8 cellular contexts compared by ENCODE assay signal in the genomic region with DNA sequence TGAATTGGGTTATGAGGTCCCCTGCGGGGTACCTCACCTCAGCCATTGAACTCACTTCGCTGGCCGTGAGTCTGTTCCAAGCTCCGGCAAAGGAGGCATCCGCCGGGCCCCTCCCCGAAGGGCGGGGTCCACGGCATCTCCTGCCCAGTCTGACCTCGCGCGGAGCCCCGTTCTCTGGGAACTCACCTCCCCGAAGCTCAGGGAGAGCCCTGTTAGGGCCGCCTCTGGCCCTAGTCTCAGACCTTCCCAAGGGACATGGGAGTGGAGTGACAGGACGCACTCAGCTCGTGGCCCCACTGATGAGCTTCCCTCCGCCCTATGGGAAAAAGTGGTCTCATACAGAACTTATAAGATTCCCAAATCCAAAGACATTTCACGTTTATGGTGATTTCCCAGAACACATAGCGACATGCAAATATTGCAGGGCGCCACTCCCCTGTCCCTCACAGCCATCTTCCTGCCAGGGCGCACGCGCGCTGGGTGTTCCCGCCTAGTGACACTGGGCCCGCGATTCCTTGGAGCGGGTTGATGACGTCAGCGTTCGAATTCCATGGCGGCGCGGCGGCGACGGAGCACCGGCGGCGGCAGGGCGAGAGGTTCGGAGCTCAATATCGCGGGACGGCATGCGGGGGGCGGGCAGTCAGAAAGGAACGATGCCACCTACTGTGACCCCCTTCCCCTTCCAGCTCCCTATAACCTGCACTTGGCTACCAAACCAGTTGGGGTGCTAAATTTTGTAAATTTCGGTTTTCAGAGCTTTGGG. TPM values are rescaled to one million over a fixed set of nuclear protein-coding genes. Genes with fewer than 3 reads are reported as not detected.
DNase-seq lines count a peak whose midpoint lies in the region; ATAC-seq and TF ChIP-seq lines count a peak whose summit lies in the region.

A gene with protein sequence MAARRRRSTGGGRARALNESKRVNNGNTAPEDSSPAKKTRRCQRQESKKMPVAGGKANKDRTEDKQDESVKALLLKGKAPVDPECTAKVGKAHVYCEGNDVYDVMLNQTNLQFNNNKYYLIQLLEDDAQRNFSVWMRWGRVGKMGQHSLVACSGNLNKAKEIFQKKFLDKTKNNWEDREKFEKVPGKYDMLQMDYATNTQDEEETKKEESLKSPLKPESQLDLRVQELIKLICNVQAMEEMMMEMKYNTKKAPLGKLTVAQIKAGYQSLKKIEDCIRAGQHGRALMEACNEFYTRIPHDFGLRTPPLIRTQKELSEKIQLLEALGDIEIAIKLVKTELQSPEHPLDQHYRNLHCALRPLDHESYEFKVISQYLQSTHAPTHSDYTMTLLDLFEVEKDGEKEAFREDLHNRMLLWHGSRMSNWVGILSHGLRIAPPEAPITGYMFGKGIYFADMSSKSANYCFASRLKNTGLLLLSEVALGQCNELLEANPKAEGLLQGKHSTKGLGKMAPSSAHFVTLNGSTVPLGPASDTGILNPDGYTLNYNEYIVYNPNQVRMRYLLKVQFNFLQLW (plus strand): TSS at position 544 of the 763 bp plus-strand sequence. CDS start 7 bp downstream, at position 551.

- H3K27ac ChIP-seq in cardiac muscle cell (peak within 1 kb of the TSS; percentile 99), parathyroid adenoma (peak within 1 kb of the TSS; percentile 88), tibial nerve (peak within 1 kb of the TSS; percentile 85 to 98 (median 92))

- H3K9ac ChIP-seq in adipocyte (ENCODE audit: low read length) (peak within 1 kb of the TSS; percentile 97), parathyroid adenoma (peak within 1 kb of the TSS; percentile 15)

- peaks cover 10% of the 10 kb centered on the region for H3K4me1 ChIP-seq in adipocyte (ENCODE audit: control insufficient read depth, insufficient read depth, low read length)
- no peaks in the 10 kb centered on the region for H3K4me1 ChIP-seq in cardiac muscle cell (ENCODE audit: low read depth)
- no peaks in the 10 kb centered on the region for H3K4me1 ChIP-seq in parathyroid adenoma
- H3K4me1 ChIP-seq in tibial nerve = peaks cover 0 to 18% (median 6%) of the 10 kb centered on the region in 4 donors

- H2AFZ ChIP-seq in parathyroid adenoma = peak within 1 kb of the TSS; percentile 93

- peaks cover 23% of the 10 kb centered on the region for H3K36me3 ChIP-seq in adipocyte (ENCODE audit: control insufficient read depth, insufficient read depth, low read length, severe bottlenecking)
- H3K36me3 ChIP-seq in cardiac muscle cell = peaks cover 11% of the 10 kb centered on the region
- H3K36me3 ChIP-seq in parathyroid adenoma (ENCODE audit: control insufficient read depth, insufficient read depth, low read length) = no peaks in the 10 kb centered on the region
- H3K36me3 ChIP-seq in tibial nerve = peaks cover 0 to 34% (median 0%) of the 10 kb centered on the region in 3 donors

- 0 to 1% methylated on average over 42 to 47 of the region's 50 CpGs for WGBS in tibial nerve, 2 donors

- peak; percentile 93 for ATAC-seq in HG02798 (IDR thresholded peaks at IDR 0.05; ENCODE audit: poor library complexity, unreplicated experiment)

- TF ChIP-seq EP300 in tibial nerve (IDR thresholded peaks at IDR 0.05) = peak; percentile 75 to 99

- H3K9me3 ChIP-seq in adipocyte (ENCODE audit: control insufficient read depth, low read length) = no peaks in the 10 kb centered on the region
- no peaks in the 10 kb centered on the region for H3K9me3 ChIP-seq in cardiac muscle cell (ENCODE audit: low read depth)
- no peaks in the 10 kb centered on the region for H3K9me3 ChIP-seq in parathyroid adenoma (ENCODE audit: control insufficient read depth, low read length)
- no peaks in the 10 kb centered on the region for H3K9me3 ChIP-seq in tibial nerve

- peak within 1 kb of the TSS; percentile 75 for H3K4me3 ChIP-seq in GM12875 (ENCODE audit: low read depth, low read length)
- H3K4me3 ChIP-seq in adipocyte (ENCODE audit: low read length) = peak within 1 kb of the TSS; percentile 100
- H3K4me3 ChIP-seq in cardiac muscle cell = peak within 1 kb of the TSS; percentile 66
- H3K4me3 ChIP-seq in parathyroid adenoma (ENCODE audit: low read depth, low read length) = peak within 1 kb of the TSS; percentile 85
- H3K4me3 ChIP-seq in tibial nerve = peak within 1 kb of the TSS; percentile 63 to 96 (median 77)

- TF ChIP-seq CTCF in GM12875 (IDR thresholded peaks at IDR 0.05; ENCODE audit: borderline replicate concordance, insufficient read depth, low read depth, low read length) (no peak), cardiac muscle cell (IDR thresholded peaks at IDR 0.05; ENCODE audit: low read depth, low read length) (no peak), parathyroid adenoma (IDR thresholded peaks at IDR 0.05) (no peak), tibial nerve (IDR thresholded peaks at IDR 0.05) (peak in 1 of 5 experiments; percentile 29)

- no peaks in the 10 kb centered on the region for H3K79me2 ChIP-seq in parathyroid adenoma

- H3K4me2 ChIP-seq in parathyroid adenoma (ENCODE audit: low read length) = peak within 1 kb of the TSS; percentile 76

- H3K27me3 ChIP-seq in adipocyte (replicated peaks; ENCODE audit: control insufficient read depth, insufficient read depth, low read length) = no peaks in the 10 kb centered on the region
- no peaks in the 10 kb centered on the region for H3K27me3 ChIP-seq in cardiac muscle cell
- H3K27me3 ChIP-seq in parathyroid adenoma (ENCODE audit: control insufficient read depth, insufficient read depth, low read length) = no peaks in the 10 kb centered on the region
- H3K27me3 ChIP-seq in tibial nerve = no peaks in the 10 kb centered on the region

- DNase-seq in NCI-H1436 (lab: John Stamatoyannopoulos, UW) = peak; percentile 100
- peak; percentile 85 for DNase-seq in T follicular helper cell (ENCODE audit: low read depth)
- DNase-seq in adipocyte (ENCODE audit: low read depth) = peak; percentile 100
- DNase-seq in cardiac muscle cell (ENCODE audit: low read depth in 1 of 2, low spot score in 1 of 2) = peak; percentile 100
- DNase-seq in tibial nerve (ENCODE audit: low spot score in 2 of 2) = peak; percentile 93 to 95

- TF ChIP-seq POLR2A in tibial nerve (IDR thresholded peaks at IDR 0.05) = peak; percentile 74 to 88

RNA-seq across cellular contexts. Expression of the gene that starts here (rescaled TPM):
- total RNA-seq in cardiac muscle cell (20.0 and 27.0 TPM in 2 replicates), tibial nerve (10 to 100 TPM; 12.2 to 17.7 (median 15.6) TPM)
- 61.1 and 97.9 TPM in 2 replicates for polyA plus RNA-seq in cardiac muscle cell

Comparison
In these comparisons a context has a peak if more than half of its experiments do, and no peak if none do; other contexts are left out.
1. Peak in every context shown above with its lines: DNase-seq, ATAC-seq, H3K4me3 ChIP-seq and H3K27ac ChIP-seq.